ENCODE assay signal across 31 cellular contexts in the genomic region with DNA sequence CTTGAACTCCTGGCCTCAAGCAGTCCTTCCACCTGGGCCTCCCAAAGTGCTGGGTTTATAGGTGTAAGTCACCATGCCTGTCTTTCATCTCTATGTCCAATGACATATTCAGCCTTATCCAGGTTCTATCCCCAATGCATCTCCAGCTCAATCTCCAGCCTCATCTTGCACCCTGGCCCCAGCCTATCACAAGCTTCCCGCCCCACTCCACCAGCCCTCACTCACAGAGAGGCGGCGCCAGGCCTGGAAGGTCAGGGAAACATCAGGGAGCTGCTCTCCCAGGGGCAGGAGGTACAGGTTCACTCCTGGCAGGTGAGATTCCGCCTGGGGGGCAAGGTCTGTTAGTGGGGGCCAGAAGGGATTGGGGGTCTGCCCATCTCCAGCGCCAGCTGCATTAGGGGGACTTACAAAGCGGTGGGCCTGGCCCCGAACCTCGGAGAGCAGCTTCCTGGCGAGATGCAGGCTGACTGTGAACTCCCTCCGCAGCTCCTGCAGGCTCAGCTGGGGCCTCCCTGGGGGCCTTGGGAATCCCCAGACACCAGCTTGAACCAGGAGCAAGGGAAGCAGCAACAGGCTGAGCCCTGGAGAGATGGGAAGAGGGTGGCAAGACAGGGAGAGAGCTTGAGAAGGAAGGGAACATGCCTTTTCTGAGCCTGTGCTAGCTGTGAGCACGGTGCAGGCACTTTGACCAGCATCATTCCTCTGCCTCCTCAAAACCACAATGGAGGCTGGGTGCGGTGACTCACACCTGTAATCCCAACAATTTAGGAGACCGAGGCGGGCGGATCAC. TPM values are rescaled to one million over a fixed set of nuclear protein-coding genes. Genes with fewer than 3 reads are reported as not detected.
DNase-seq lines count a peak whose midpoint lies in the region; ATAC-seq and TF ChIP-seq lines count a peak whose summit lies in the region.
"Had no signal": no experiment of that assay in that cellular context is flagged by ENCODE, and none has a peak within 500 bp of the region (broad histone marks: within the 10 kb centered on the region; RNA-seq: fewer than 3 reads in every experiment).

No MANE protein-coding gene starts in this region.

- TF ChIP-seq CTCF in activated B cell treated with CpG ODN at 0.5 μM for 24 hours (IDR thresholded peaks at IDR 0.05): no peak
- TF ChIP-seq CTCF in lower leg skin (IDR thresholded peaks at IDR 0.05): no peak

- POLR2A ChIA-PET in activated B cell treated with CpG ODN at 0.5 μM for 24 hours (lab: Charles Lee): no interaction called here

- WGBS in lower leg skin, 2 donors: 74 to 81% methylated on average over 15 of the region's 15 CpGs

- CTCF ChIA-PET in activated naive CD4-positive, alpha-beta T cell treated with anti-CD3 and anti-CD28 coated beads, Interleukin-2, amount 10 ng/mL, durations not matched to agents 7 days and 5 days (lab: Charles Lee): interaction anchor here (0.6 to 1.1 kb wide), 3 partner anchors 10 to 460 kb away, joined by 3 to 4 read pairs (median 4); no protein-coding TSS in a partner anchor
- CTCF ChIA-PET in activated B cell treated with CpG ODN at 0.5 μM for 24 hours (lab: Charles Lee): no interaction called here

- H3K4me1 Mint-ChIP-seq in activated naive CD4-positive, alpha-beta T cell treated with anti-CD3 and anti-CD28 coated beads, Interleukin-2, amount 50 U/mL, for 24 hours: peaks cover 15% of the 10 kb centered on the region
- H3K4me1 Mint-ChIP-seq in activated naive CD4-positive, alpha-beta T cell treated with anti-CD3 and anti-CD28 coated beads, Interleukin-2, amount 10 ng/mL, durations not matched to agents 7 days and 5 days: peaks cover 26% of the 10 kb centered on the region
- H3K4me1 Mint-ChIP-seq in activated B cell treated with CpG ODN at 0.5 μM for 24 hours: peaks cover 37% of the 10 kb centered on the region

- no peak overlapping the region for H3K4me3 ChIP-seq in lower leg skin (ENCODE audit: low read depth, poor library complexity, severe bottlenecking)
- H3K4me3 ChIP-seq: esophagus squamous epithelium, hepatocyte, left lung, Peyer's patch, suprapubic skin had no signal

- no peaks in the 10 kb centered on the region for H3K9me3 Mint-ChIP-seq in activated naive CD4-positive, alpha-beta T cell treated with anti-CD3 and anti-CD28 coated beads, Interleukin-2, amount 50 U/mL, for 24 hours
- H3K9me3 Mint-ChIP-seq in activated naive CD4-positive, alpha-beta T cell treated with anti-CD3 and anti-CD28 coated beads, Interleukin-2, amount 10 ng/mL, durations not matched to agents 7 days and 5 days: no peaks in the 10 kb centered on the region
- no peaks in the 10 kb centered on the region for H3K9me3 Mint-ChIP-seq in activated B cell treated with CpG ODN at 0.5 μM for 24 hours

- no peak for DNase-seq in activated naive CD4-positive, alpha-beta T cell treated with anti-CD3 and anti-CD28 coated beads, Interleukin-2, amount 10 ng/mL, durations not matched to agents 7 days and 5 days
- peak; percentile 46 for DNase-seq in M059J (ENCODE audit: low read depth)
- no peak for DNase-seq in activated B cell treated with CpG ODN at 0.5 μM for 24 hours
- DNase-seq in amygdala (lab: John Stamatoyannopoulos, UW): no peak
- DNase-seq in lower leg skin (ENCODE audit: low spot score in 2 of 2): no peak
- no peak for DNase-seq in activated CD4-positive, alpha-beta T cell treated with anti-CD3 and anti-CD28 coated beads for 1 hour
- DNase-seq: activated CD4-positive, alpha-beta T cell treated with anti-CD3 and anti-CD28 coated beads for 36 hours; activated effector memory CD4-positive, alpha-beta T cell treated with anti-CD3 and anti-CD28 coated beads, Interleukin-2, amount 50 U/mL, for 16 hours; activated T-cell treated with anti-CD3 and anti-CD28 coated beads, Interleukin-2, amount 50 U/mL, for 1 hour; AML-193; dermis blood vessel endothelial cell; esophagus squamous epithelium; GDM1; Kasumi-1; left lung; mesendoderm; NCI-H524 treated with DMSO at 0.1 percent for 48 hours; Peyer's patch; stimulated activated CD4-positive, alpha-beta T cell treated with anti-CD3 and anti-CD28 coated beads, Interleukin-4, amount 100 ng/mL, for 4 hours; stimulated activated naive CD4-positive, alpha-beta T cell; T-helper 1 cell had no signal

- no peaks in the 10 kb centered on the region for H3K27me3 Mint-ChIP-seq in activated naive CD4-positive, alpha-beta T cell treated with anti-CD3 and anti-CD28 coated beads, Interleukin-2, amount 50 U/mL, for 24 hours
- H3K27me3 Mint-ChIP-seq in activated naive CD4-positive, alpha-beta T cell treated with anti-CD3 and anti-CD28 coated beads, Interleukin-2, amount 10 ng/mL, durations not matched to agents 7 days and 5 days: peaks cover 42% of the 10 kb centered on the region
- no peaks in the 10 kb centered on the region for H3K27me3 Mint-ChIP-seq in activated B cell treated with CpG ODN at 0.5 μM for 24 hours
- H3K27me3 Mint-ChIP-seq: activated CD4-positive, alpha-beta T cell treated with anti-CD3 and anti-CD28 coated beads for 36 hours had no signal

- peak overlapping the region; percentile 33 for H3K27ac Mint-ChIP-seq in activated naive CD4-positive, alpha-beta T cell treated with anti-CD3 and anti-CD28 coated beads, Interleukin-2, amount 50 U/mL, for 24 hours
- no peak overlapping the region for H3K27ac Mint-ChIP-seq in activated naive CD4-positive, alpha-beta T cell treated with anti-CD3 and anti-CD28 coated beads, Interleukin-2, amount 10 ng/mL, durations not matched to agents 7 days and 5 days
- H3K27ac Mint-ChIP-seq in activated B cell treated with CpG ODN at 0.5 μM for 24 hours: peak overlapping the region; percentile 30
- H3K27ac Mint-ChIP-seq: activated CD4-positive, alpha-beta T cell treated with anti-CD3 and anti-CD28 coated beads for 36 hours; progenitor cell of endocrine pancreas had no signal

- no peak overlapping the region for H3K4me3 Mint-ChIP-seq in activated naive CD4-positive, alpha-beta T cell treated with anti-CD3 and anti-CD28 coated beads, Interleukin-2, amount 50 U/mL, for 24 hours
- H3K4me3 Mint-ChIP-seq in activated naive CD4-positive, alpha-beta T cell treated with anti-CD3 and anti-CD28 coated beads, Interleukin-2, amount 10 ng/mL, durations not matched to agents 7 days and 5 days: no peak overlapping the region
- H3K4me3 Mint-ChIP-seq in activated B cell treated with CpG ODN at 0.5 μM for 24 hours: no peak overlapping the region
- H3K4me3 Mint-ChIP-seq: activated CD4-positive, alpha-beta T cell treated with anti-CD3 and anti-CD28 coated beads for 36 hours had no signal

- no peak for TF ChIP-seq POLR2A in lower leg skin (IDR thresholded peaks at IDR 0.05)

- no peak for ATAC-seq in activated B cell treated with CpG ODN at 0.5 μM for 24 hours (ENCODE audit: low read depth)
- ATAC-seq in HG03175 (IDR thresholded peaks at IDR 0.05; ENCODE audit: unreplicated experiment): no peak
- ATAC-seq: activated CD4-positive, alpha-beta T cell treated with anti-CD3 and anti-CD28 coated beads for 36 hours; left lung; sciatic nerve had no signal

- intact Hi-C loops in activated B cell treated with CpG ODN at 0.5 μM for 24 hours (cut with micrococcal nuclease) (no loop called here), lower leg skin (cut with DNase I; ENCODE audit: low total_unique reads) (no loop called here)

- H3K36me3 Mint-ChIP-seq in activated naive CD4-positive, alpha-beta T cell treated with anti-CD3 and anti-CD28 coated beads, Interleukin-2, amount 50 U/mL, for 24 hours: no peaks in the 10 kb centered on the region
- H3K36me3 Mint-ChIP-seq in activated naive CD4-positive, alpha-beta T cell treated with anti-CD3 and anti-CD28 coated beads, Interleukin-2, amount 10 ng/mL, durations not matched to agents 7 days and 5 days: peaks cover 6% of the 10 kb centered on the region
- no peaks in the 10 kb centered on the region for H3K36me3 Mint-ChIP-seq in activated B cell treated with CpG ODN at 0.5 μM for 24 hours (ENCODE audit: low read depth)

RNA-seq across cellular contexts. Expression of a gene that starts 3.0 kb away (rescaled TPM):
- total RNA-seq in M059J (2014; rRNA removed; shearing (Covaris generic)): not detected in 2 replicates
- total RNA-seq in activated B cell treated with CpG ODN at 0.5 μM for 24 hours (not detected in 2 replicates), lower leg skin (not detected)
- total RNA-seq: activated CD4-positive, alpha-beta T cell treated with anti-CD3 and anti-CD28 coated beads for 36 hours; activated CD8-positive, alpha-beta memory T cell treated with anti-CD3 and anti-CD28 coated beads for 36 hours; dermis blood vessel endothelial cell; esophagus squamous epithelium; frontal cortex; hepatocyte; myocyte; Peyer's patch; progenitor cell of endocrine pancreas; sciatic nerve; urinary bladder had no signal

RNA-seq across cellular contexts. Expression of a gene that starts 9.2 kb away (rescaled TPM):
- not detected in 2 replicates for total RNA-seq in M059J (2014; rRNA removed; shearing (Covaris generic))
- total RNA-seq in activated B cell treated with CpG ODN at 0.5 μM for 24 hours: 2.9 and 3.2 TPM in 2 replicates
- 1 to 10 TPM in 3 of 4 donors, under 1 TPM in 1; 0.88 to 2.0 (median 1.6) TPM for total RNA-seq in lower leg skin
- total RNA-seq: myocyte had no signal

RNA-seq across cellular contexts. Expression of a gene that starts 11.8 kb away (rescaled TPM):
- 19.5 and 21.3 TPM in 2 replicates for total RNA-seq in M059J (2014; rRNA removed; shearing (Covaris generic))
- total RNA-seq in activated B cell treated with CpG ODN at 0.5 μM for 24 hours (27.9 and 32.0 TPM in 2 replicates), lower leg skin (10 to 100 TPM; 32.2 to 52.7 (median 43.6) TPM)

RNA-seq across cellular contexts. Expression of a gene that starts 31.5 kb away (rescaled TPM):
- total RNA-seq in M059J (2014; rRNA removed; shearing (Covaris generic)): not detected in 2 replicates
- total RNA-seq in activated B cell treated with CpG ODN at 0.5 μM for 24 hours: 0.34 TPM in 1 of 2 replicates, not detected in the other
- under 1 TPM in 1 of 4 donors, not detected in 3; 0.22 TPM for total RNA-seq in lower leg skin
- total RNA-seq: dermis blood vessel endothelial cell, esophagus squamous epithelium, frontal cortex, hepatocyte, left lung, myocyte, Peyer's patch, sciatic nerve, suprapubic skin, urinary bladder had no signal

RNA-seq across cellular contexts. Expression of a gene that starts 35.1 kb away (rescaled TPM):
- 1.1 and 3.5 TPM in 2 replicates for total RNA-seq in M059J (2014; rRNA removed; shearing (Covaris generic))
- total RNA-seq in activated B cell treated with CpG ODN at 0.5 μM for 24 hours: not detected in 2 replicates
- total RNA-seq in lower leg skin: 100 to 1,000 TPM in 2 of 4 donors, 10 to 100 TPM in 2; 52.4 to 275 (median 140) TPM
- total RNA-seq: activated CD4-positive, alpha-beta T cell treated with anti-CD3 and anti-CD28 coated beads for 36 hours; activated CD8-positive, alpha-beta memory T cell treated with anti-CD3 and anti-CD28 coated beads for 36 hours; progenitor cell of endocrine pancreas had no signal
